Comparison of ENCODE assay signal across 9 cellular contexts in the genomic region with DNA sequence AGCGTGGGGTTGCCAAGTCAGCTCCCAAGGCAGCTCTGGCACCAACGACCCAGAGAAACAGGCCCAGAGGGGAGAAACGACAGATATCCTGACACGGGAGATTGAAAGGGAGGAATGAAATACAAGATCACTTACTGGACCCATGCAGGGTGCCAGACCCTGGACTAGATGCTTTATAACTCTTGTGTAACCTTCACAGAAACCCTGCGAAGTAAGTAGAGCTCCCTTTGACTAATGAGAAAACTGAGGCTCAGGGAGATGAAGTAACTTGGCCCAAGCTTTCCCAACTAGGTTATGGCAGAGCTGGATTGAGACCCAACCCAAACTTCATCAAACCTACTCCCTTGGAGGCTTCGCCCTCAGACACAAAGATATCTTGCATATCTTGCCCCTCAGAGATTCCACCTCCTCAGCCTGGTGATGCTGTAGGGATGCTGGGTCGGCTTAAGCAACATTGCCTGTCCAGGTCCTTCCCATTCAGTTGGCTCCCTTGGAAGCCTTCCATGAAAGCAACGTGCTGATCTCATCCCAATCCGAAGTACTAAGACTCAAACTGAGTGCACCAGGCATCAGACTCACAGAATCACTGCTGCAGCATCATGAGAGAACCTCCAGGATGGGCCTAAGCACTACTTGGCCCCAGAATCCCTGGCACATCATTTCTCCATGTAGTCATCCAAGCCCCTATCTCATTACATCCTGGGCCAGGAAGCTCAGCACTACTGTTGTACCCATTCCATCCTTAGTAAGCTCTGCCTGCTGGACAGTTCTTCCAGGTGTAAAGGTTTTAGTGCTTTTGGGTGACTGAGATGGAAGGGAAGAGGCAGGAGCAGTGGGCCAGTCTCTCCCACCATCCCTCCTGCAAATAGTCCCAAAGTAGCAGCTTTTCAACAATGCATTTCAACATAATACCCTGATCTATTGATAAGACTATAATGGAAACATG. TPM values are rescaled to one million over a fixed set of nuclear protein-coding genes. Genes with fewer than 3 reads are reported as not detected.
DNase-seq lines count a peak whose midpoint lies in the region; ATAC-seq and TF ChIP-seq lines count a peak whose summit lies in the region.
"Had no signal": no experiment of that assay in that cellular context is flagged by ENCODE, and none has a peak within 500 bp of the region (broad histone marks: within the 10 kb centered on the region; RNA-seq: fewer than 3 reads in every experiment).

No MANE protein-coding gene starts in this region.

- no peak overlapping the region for H3K27ac Mint-ChIP-seq in CD14-positive monocyte

- no peak for TF ChIP-seq EP300 in esophagus muscularis mucosa (IDR thresholded peaks at IDR 0.05)

- peak overlapping the region; percentile 84 for H3K4me3 ChIP-seq in PC-3 (ENCODE audit: low read length)
- H3K4me3 ChIP-seq in esophagus muscularis mucosa, result peak overlapping the region; percentile 48 to 58 (median 54)
- H3K4me3 ChIP-seq in psoas muscle, result peak overlapping the region; percentile 65

- H3K4me3 Mint-ChIP-seq in CD14-positive monocyte, result peak overlapping the region in 1 of 2 donors; percentile 83

- CTCF ChIA-PET in PC-3 (lab: Charles Lee), result interaction anchor here (1.7 to 2.2 kb wide), 2 partner anchors 53 to 61 kb away, joined by 10 to 14 read pairs; no protein-coding TSS in a partner anchor

- TF ChIP-seq CTCF in GM20000 (IDR thresholded peaks at IDR 0.05; ENCODE audit: extremely low read depth, missing control alignments), result no peak
- TF ChIP-seq CTCF in PC-3 (conservative IDR thresholded peaks at IDR 0.05; ENCODE audit: low read depth, low read length), result no peak
- no peak for TF ChIP-seq CTCF in esophagus muscularis mucosa (IDR thresholded peaks at IDR 0.05)
- TF ChIP-seq CTCF in psoas muscle (IDR thresholded peaks at IDR 0.05), result no peak
- TF ChIP-seq CTCF in CD14-positive monocyte (IDR thresholded peaks at IDR 0.05), result no peak

- POLR2A ChIA-PET in PC-3 (lab: Charles Lee; ENCODE audit: unreplicated experiment), result no interaction called here

- no peaks in the 10 kb centered on the region for H3K27me3 ChIP-seq in PC-3 (ENCODE audit: low read length)
- H3K27me3 ChIP-seq in esophagus muscularis mucosa, result peaks cover 0 to 39% (median 0%) of the 10 kb centered on the region in 4 donors
- peaks cover 0 to 42% (median 8%) of the 10 kb centered on the region in 3 donors for H3K27me3 ChIP-seq in psoas muscle (ENCODE audit: insufficient read depth in 3 of 3, low read length in 2 of 3)

- peaks cover 23% of the 10 kb centered on the region for H3K79me2 ChIP-seq in PC-3 (ENCODE audit: low read length)

- peak overlapping the region; percentile 76 for H2AFZ ChIP-seq in PC-3 (ENCODE audit: low read length)

- H3F3A ChIP-seq in PC-3 (ENCODE audit: low read length, unreplicated experiment), result no peaks in the 10 kb centered on the region

- H3K27ac ChIP-seq in PC-3 (ENCODE audit: low read length) (peak overlapping the region; percentile 83), esophagus muscularis mucosa (replicated peaks in 1 of 4) (no peak overlapping the region), psoas muscle (no peak overlapping the region)

- peaks cover 0 to 10% of the 10 kb centered on the region in 2 donors for H3K36me3 Mint-ChIP-seq in CD14-positive monocyte

- H3K4me2 ChIP-seq in PC-3 (ENCODE audit: low read length), result peak overlapping the region; percentile 94

- TSS peak; percentile 54 for BruUV-seq in PC-3 (replicated peaks; lab: Mats Ljungman, UMichigan)

- no peaks in the 10 kb centered on the region for H3K9me3 ChIP-seq in PC-3 (ENCODE audit: low read length)
- no peaks in the 10 kb centered on the region for H3K9me3 ChIP-seq in esophagus muscularis mucosa
- no peaks in the 10 kb centered on the region for H3K9me3 ChIP-seq in psoas muscle

- H3K4me1 ChIP-seq in PC-3 (ENCODE audit: insufficient read depth, low read length), result peaks cover 42% of the 10 kb centered on the region
- H3K4me1 ChIP-seq in esophagus muscularis mucosa, result peaks cover 15 to 22% (median 15%) of the 10 kb centered on the region in 4 donors
- no peaks in the 10 kb centered on the region for H3K4me1 ChIP-seq in psoas muscle

- ATAC-seq in PC-3 (no peak), psoas muscle (peak in 1 of 4 donors; percentile 7)

- intact Hi-C loops in PC-3 (cut with micrococcal nuclease) (loop anchor here (1.0 to 2.0 kb wide), 2 partner anchors 15 to 60 kb away; no protein-coding TSS in a partner anchor), esophagus muscularis mucosa (cut with DNase I) (no loop called here), psoas muscle (cut with DNase I) (no loop called here), CD14-positive monocyte (cut with micrococcal nuclease) (no loop called here)

- H3K27me3 Mint-ChIP-seq in CD14-positive monocyte (ENCODE audit: low read depth in 3 of 3), result peaks cover 19 to 37% (median 23%) of the 10 kb centered on the region in 3 donors

- DNase-seq in GM20000 (ENCODE audit: low spot score) (peak; percentile 3), PC-3 (no peak), esophagus muscularis mucosa (ENCODE audit: extremely low spot score) (no peak), psoas muscle (no peak), NCI-H187 (lab: John Stamatoyannopoulos, UW) (no peak), CD14-positive monocyte (ENCODE audit: low spot score) (no peak), cerebellar nuclear complex (lab: John Stamatoyannopoulos, UW) (no peak), SKM-1 (lab: John Stamatoyannopoulos, UW; ENCODE audit: unreplicated experiment) (no peak)

- H4K20me1 ChIP-seq in PC-3 (ENCODE audit: low read length), result no peaks in the 10 kb centered on the region

- peaks cover 39% of the 10 kb centered on the region for H3K4me1 Mint-ChIP-seq in CD14-positive monocyte

- TF ChIP-seq POLR2A in esophagus muscularis mucosa (IDR thresholded peaks at IDR 0.05; ENCODE audit: low read depth), result no peak

- H3K9ac ChIP-seq in PC-3 (ENCODE audit: low read length), result peak overlapping the region; percentile 78; the same call in 1 of the 2 replicates

- WGBS in esophagus muscularis mucosa, result 68% methylated on average over 4 of the region's 9 CpGs
- 38 to 45% (median 39%) methylated on average over 9 of the region's 9 CpGs for WGBS in psoas muscle, 3 donors

- H3K9me3 Mint-ChIP-seq in CD14-positive monocyte, result peaks cover 0 to 8% (median 0%) of the 10 kb centered on the region in 7 donors

- H3K36me3 ChIP-seq in PC-3 (ENCODE audit: low read depth, low read length) (no peaks in the 10 kb centered on the region), esophagus muscularis mucosa (no peaks in the 10 kb centered on the region), psoas muscle (ENCODE audit: insufficient read depth in 1 of 2, low read depth in 1 of 2) (no peaks in the 10 kb centered on the region)

- H3K9me2 ChIP-seq in PC-3 (replicated peaks; ENCODE audit: low read length), result no peaks in the 10 kb centered on the region

RNA-seq across cellular contexts. Expression of a gene that starts 1.1 kb away (rescaled TPM):
- 15.6 and 19.9 TPM in 2 replicates for total RNA-seq in PC-3 (2014; rRNA removed)
- under 1 TPM in 2 of 4 donors, not detected in 2; 0.17 to 0.23 TPM for total RNA-seq in esophagus muscularis mucosa
- not detected for total RNA-seq in psoas muscle
- under 1 TPM in 2 of 3 donors, not detected in 1; 0.01 TPM for polyA plus RNA-seq in psoas muscle
- polyA plus RNA-seq in CD14-positive monocyte, result not detected
- total RNA-seq: mononuclear cell had no signal

RNA-seq across cellular contexts. Expression of a gene that starts 7.5 kb away (rescaled TPM):
- total RNA-seq in PC-3 (2014; rRNA removed), result 5.9 and 8.7 TPM in 2 replicates
- not detected for total RNA-seq in esophagus muscularis mucosa
- total RNA-seq in psoas muscle, result not detected
- polyA plus RNA-seq in psoas muscle, result not detected
- polyA plus RNA-seq in CD14-positive monocyte, result not detected

RNA-seq across cellular contexts. Expression of a gene that starts 21.2 kb away (rescaled TPM):
- total RNA-seq in PC-3 (2014; rRNA removed) (1,281 and 1,584 TPM in 2 replicates), esophagus muscularis mucosa (100 to 1,000 TPM; 125 to 276 (median 228) TPM), psoas muscle (10 to 100 TPM; 42.8 to 61.3 (median 45.6) TPM)
- polyA plus RNA-seq in psoas muscle (10 to 100 TPM; 29.6 to 91.6 (median 56.1) TPM), CD14-positive monocyte (1,000 to 10,000 TPM in 1 of 2 donors, 100 to 1,000 TPM in 1; 918 to 1,259 TPM)

RNA-seq across cellular contexts. Expression of a gene that starts 46.5 kb away (rescaled TPM):
- 1.6 and 4.8 TPM in 2 replicates for total RNA-seq in PC-3 (2014; rRNA removed)
- under 1 TPM in 2 of 4 donors, not detected in 2; 0.17 to 0.32 TPM for total RNA-seq in esophagus muscularis mucosa
- under 1 TPM in 1 of 4 donors, not detected in 3; 0.42 TPM for total RNA-seq in psoas muscle
- polyA plus RNA-seq in psoas muscle, result under 1 TPM; 0.04 to 0.25 (median 0.13) TPM
- under 1 TPM in 1 of 2 donors, not detected in 1; 0.12 TPM for polyA plus RNA-seq in CD14-positive monocyte

Comparison
In these comparisons a context has a peak if more than half of its experiments do, and no peak if none do; other contexts are left out.
1. RNA of a gene that starts 1.1 kb away (total RNA-seq): 15.6 to 19.9 TPM in PC-3; 0.17 to 0.23 TPM in esophagus muscularis mucosa and not detected in psoas muscle; every median in the first group is over 10 times any median in the second.
2. Peak in every context shown above with its lines, with median percentiles within 50 percentile points of each other: H3K4me3 ChIP-seq.